Comparison of ENCODE assay signal across 17 cellular contexts in the genomic region with DNA sequence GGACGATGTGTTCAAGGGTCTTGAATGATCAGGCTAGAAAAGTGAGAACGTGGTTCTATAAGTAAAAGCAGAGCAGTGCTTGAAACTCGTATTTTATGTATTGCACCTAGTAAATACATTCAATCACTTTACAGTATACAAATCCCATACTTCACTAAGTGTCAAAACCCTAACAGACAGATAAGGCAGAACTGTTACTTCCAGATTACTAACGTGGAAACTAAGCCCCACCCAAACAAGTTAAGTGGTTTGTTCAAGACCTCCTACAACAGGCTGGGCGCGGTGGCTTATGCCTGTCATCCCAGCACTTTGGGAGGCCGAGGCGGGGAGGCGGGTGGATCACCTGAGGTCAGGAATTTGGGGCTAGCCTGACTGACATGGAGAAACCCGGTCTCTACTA. TPM values are rescaled to one million over a fixed set of nuclear protein-coding genes. Genes with fewer than 3 reads are reported as not detected.
A peak's percentile ranks its signal among the peaks of the same experiment; 100 is the strongest.
DNase-seq lines count a peak whose midpoint lies in the region; ATAC-seq, FAIRE-seq and TF ChIP-seq lines count a peak whose summit lies in the region.
"Had no signal": no experiment of that assay in that cellular context is flagged by ENCODE, and none has a peak within 500 bp of the region (broad histone marks: within the 10 kb centered on the region; RNA-seq: fewer than 3 reads in every experiment).

No MANE protein-coding gene starts in this region.

- H3K27ac Mint-ChIP-seq in activated CD8-positive, alpha-beta T cell treated with anti-CD3 and anti-CD28 coated beads for 36 hours: peak overlapping the region; percentile 100
- no peak overlapping the region for H3K27ac Mint-ChIP-seq in activated CD8-positive, alpha-beta T cell treated with anti-CD3 and anti-CD28 coated beads, Interleukin-2, amount 10 ng/mL, durations not matched to agents 7 days and 5 days
- H3K27ac Mint-ChIP-seq in astrocyte (ENCODE audit: unreplicated experiment): no peak overlapping the region
- H3K27ac Mint-ChIP-seq in neural crest cell (ENCODE audit: unreplicated experiment): no peak overlapping the region

- peak overlapping the region; percentile 100 for H3K4me3 Mint-ChIP-seq in activated CD8-positive, alpha-beta T cell treated with anti-CD3 and anti-CD28 coated beads for 36 hours
- H3K4me3 Mint-ChIP-seq in activated CD8-positive, alpha-beta T cell treated with anti-CD3 and anti-CD28 coated beads, Interleukin-2, amount 10 ng/mL, durations not matched to agents 7 days and 5 days: no peak overlapping the region
- peak overlapping the region; percentile 94 for H3K4me3 Mint-ChIP-seq in astrocyte (ENCODE audit: unreplicated experiment)
- peak overlapping the region; percentile 98 for H3K4me3 Mint-ChIP-seq in neural crest cell

- H3K9me3 ChIP-seq in OCI-LY3 (ENCODE audit: insufficient read depth, low read length) (no peaks in the 10 kb centered on the region), astrocyte (ENCODE audit: insufficient read depth, low read depth, low read length) (no peaks in the 10 kb centered on the region)
- H3K9me3 ChIP-seq: prostate gland had no signal

- H3K9ac ChIP-seq in OCI-LY3 (ENCODE audit: low read length): no peak overlapping the region
- no peak overlapping the region for H3K9ac ChIP-seq in astrocyte (ENCODE audit: low read length)

- no peak for DNase-seq in activated CD8-positive, alpha-beta T cell treated with anti-CD3 and anti-CD28 coated beads for 36 hours
- DNase-seq in activated CD8-positive, alpha-beta T cell treated with anti-CD3 and anti-CD28 coated beads, Interleukin-2, amount 10 ng/mL, durations not matched to agents 7 days and 5 days: no peak
- DNase-seq in astrocyte (ENCODE audit: low read depth): no peak
- no peak for DNase-seq in neural crest cell (ENCODE audit: low read depth, low spot score)
- no peak for DNase-seq in H7
- no peak for DNase-seq in NCI-H226
- no peak for DNase-seq in NOMO-1 treated with DMSO at 0.1 percent for 48 hours (lab: John Stamatoyannopoulos, UW; ENCODE audit: unreplicated experiment)
- DNase-seq: ACHN; activated CD4-positive, alpha-beta T cell treated with anti-CD3 and anti-CD28 coated beads, Interleukin-2, amount 50 U/mL, for 4 hours; adrenal gland; cortex of kidney; DMS153; mesenchymal stem cell; NCI-H2081; NK-92 treated with Interleukin-12 subunit alpha and Interleukin-12 subunit beta, amount 100 ng/mL, for 24 hours had no signal

- peaks cover 24% of the 10 kb centered on the region for H4K20me1 ChIP-seq in OCI-LY3 (ENCODE audit: insufficient read depth, low read length)
- H4K20me1 ChIP-seq in astrocyte (ENCODE audit: insufficient read depth, low read length): peaks cover 32% of the 10 kb centered on the region

- peaks cover 37% of the 10 kb centered on the region for H3K4me1 Mint-ChIP-seq in activated CD8-positive, alpha-beta T cell treated with anti-CD3 and anti-CD28 coated beads for 36 hours (ENCODE audit: low read depth)
- H3K4me1 Mint-ChIP-seq in activated CD8-positive, alpha-beta T cell treated with anti-CD3 and anti-CD28 coated beads, Interleukin-2, amount 10 ng/mL, durations not matched to agents 7 days and 5 days (ENCODE audit: low read depth): peaks cover 39% of the 10 kb centered on the region
- peaks cover 34% of the 10 kb centered on the region for H3K4me1 Mint-ChIP-seq in astrocyte (ENCODE audit: low read depth, unreplicated experiment)
- peaks cover 50% of the 10 kb centered on the region for H3K4me1 Mint-ChIP-seq in neural crest cell

- CTCF ChIA-PET in activated CD8-positive, alpha-beta T cell treated with anti-CD3 and anti-CD28 coated beads for 36 hours (lab: Charles Lee): interaction anchor here (1.1 to 1.7 kb wide), 2 partner anchors 8 to 15 kb away, joined by 3 read pairs; no protein-coding TSS in a partner anchor
- CTCF ChIA-PET in activated CD8-positive, alpha-beta T cell treated with anti-CD3 and anti-CD28 coated beads, Interleukin-2, amount 10 ng/mL, durations not matched to agents 7 days and 5 days (lab: Charles Lee): interaction anchor here (1.0 to 1.2 kb wide), 3 partner anchors 8 to 27 kb away, joined by 3 read pairs; no protein-coding TSS in a partner anchor

- H3K27me3 ChIP-seq in OCI-LY3 (ENCODE audit: low read depth, low read length): no peaks in the 10 kb centered on the region
- no peaks in the 10 kb centered on the region for H3K27me3 ChIP-seq in astrocyte (ENCODE audit: insufficient read depth, low read length)
- H3K27me3 ChIP-seq in H7 (ENCODE audit: control insufficient read depth, insufficient read depth, low read length): no peaks in the 10 kb centered on the region
- H3K27me3 ChIP-seq: adrenal gland had no signal

- H3K79me2 ChIP-seq in OCI-LY3 (ENCODE audit: low read length) (peaks cover 42% of the 10 kb centered on the region), astrocyte (ENCODE audit: insufficient read depth, low read length) (peaks cover 39% of the 10 kb centered on the region)

- no peaks in the 10 kb centered on the region for H3K27me3 Mint-ChIP-seq in activated CD8-positive, alpha-beta T cell treated with anti-CD3 and anti-CD28 coated beads for 36 hours
- H3K27me3 Mint-ChIP-seq in activated CD8-positive, alpha-beta T cell treated with anti-CD3 and anti-CD28 coated beads, Interleukin-2, amount 10 ng/mL, durations not matched to agents 7 days and 5 days (ENCODE audit: low read depth): no peaks in the 10 kb centered on the region
- H3K27me3 Mint-ChIP-seq in astrocyte (ENCODE audit: low read depth, unreplicated experiment) (no peaks in the 10 kb centered on the region), neural crest cell (ENCODE audit: low read depth) (no peaks in the 10 kb centered on the region)

- no peak for ATAC-seq in activated CD8-positive, alpha-beta T cell treated with anti-CD3 and anti-CD28 coated beads for 36 hours
- no peak for ATAC-seq in activated CD8-positive, alpha-beta T cell treated with anti-CD3 and anti-CD28 coated beads, Interleukin-2, amount 10 ng/mL, durations not matched to agents 7 days and 5 days

- intact Hi-C loops in activated CD8-positive, alpha-beta T cell treated with anti-CD3 and anti-CD28 coated beads for 36 hours (cut with micrococcal nuclease): loop anchor here (10.0 kb wide), 1 partner anchor 133 kb away; no protein-coding TSS in a partner anchor

- H3K36me3 ChIP-seq in OCI-LY3 (replicated peaks; ENCODE audit: low read depth, low read length): peaks cover 32% of the 10 kb centered on the region
- peaks cover 24% of the 10 kb centered on the region for H3K36me3 ChIP-seq in astrocyte (ENCODE audit: insufficient read depth, low read length)
- H3K36me3 ChIP-seq in H7 (replicated peaks; ENCODE audit: control insufficient read depth, insufficient read depth, low read length): peaks cover 29% of the 10 kb centered on the region

- H3K4me3 ChIP-seq in OCI-LY3 (ENCODE audit: low read length) (no peak overlapping the region), astrocyte (ENCODE audit: insufficient read depth, low read depth, low read length) (no peak overlapping the region), H7 (ENCODE audit: insufficient read depth, low read depth, low read length) (no peak overlapping the region)

- H3K4me2 ChIP-seq in OCI-LY3 (ENCODE audit: low read length): peak overlapping the region; percentile 92; the same call in 1 of the 2 replicates
- H3K4me2 ChIP-seq in astrocyte (ENCODE audit: low read length): no peak overlapping the region

- peaks cover 39% of the 10 kb centered on the region for H3K36me3 Mint-ChIP-seq in activated CD8-positive, alpha-beta T cell treated with anti-CD3 and anti-CD28 coated beads for 36 hours (ENCODE audit: low read depth)
- peaks cover 39% of the 10 kb centered on the region for H3K36me3 Mint-ChIP-seq in activated CD8-positive, alpha-beta T cell treated with anti-CD3 and anti-CD28 coated beads, Interleukin-2, amount 10 ng/mL, durations not matched to agents 7 days and 5 days (ENCODE audit: low read depth)
- peaks cover 21% of the 10 kb centered on the region for H3K36me3 Mint-ChIP-seq in astrocyte (ENCODE audit: low read depth, unreplicated experiment)
- peaks cover 24% of the 10 kb centered on the region for H3K36me3 Mint-ChIP-seq in neural crest cell (ENCODE audit: low read depth)

- POLR2A ChIA-PET in activated CD8-positive, alpha-beta T cell treated with anti-CD3 and anti-CD28 coated beads for 36 hours (lab: Charles Lee): interaction anchor here (0.6 to 13.1 kb wide), 8 partner anchors 7 to 140 kb away, joined by 3 to 328 read pairs (median 4); a partner anchor contains a TSS
- POLR2A ChIA-PET in activated CD8-positive, alpha-beta T cell treated with anti-CD3 and anti-CD28 coated beads, Interleukin-2, amount 10 ng/mL, durations not matched to agents 7 days and 5 days (lab: Charles Lee): interaction anchor here (1.7 kb wide), 1 partner anchor 123 kb away, joined by 5 read pairs; a partner anchor contains a TSS

- H3K9me3 Mint-ChIP-seq in activated CD8-positive, alpha-beta T cell treated with anti-CD3 and anti-CD28 coated beads for 36 hours: no peaks in the 10 kb centered on the region
- H3K9me3 Mint-ChIP-seq in activated CD8-positive, alpha-beta T cell treated with anti-CD3 and anti-CD28 coated beads, Interleukin-2, amount 10 ng/mL, durations not matched to agents 7 days and 5 days (ENCODE audit: insufficient read depth): no peaks in the 10 kb centered on the region
- H3K9me3 Mint-ChIP-seq in astrocyte (ENCODE audit: unreplicated experiment) (no peaks in the 10 kb centered on the region), neural crest cell (no peaks in the 10 kb centered on the region)

- no peak overlapping the region for H3K27ac ChIP-seq in OCI-LY3 (ENCODE audit: low read length)
- H3K27ac ChIP-seq in astrocyte (ENCODE audit: low read depth, low read length): no peak overlapping the region

- H2AFZ ChIP-seq in OCI-LY3 (ENCODE audit: low read depth, low read length): no peak overlapping the region
- no peak overlapping the region for H2AFZ ChIP-seq in astrocyte (ENCODE audit: low read depth, low read length)

- no peak for FAIRE-seq in astrocyte (lab: Jason Lieb, UNC)

- H3K4me1 ChIP-seq in OCI-LY3 (ENCODE audit: low read length) (peaks cover 28% of the 10 kb centered on the region), astrocyte (ENCODE audit: insufficient read depth, low read length) (peaks cover 34% of the 10 kb centered on the region)

- TF ChIP-seq CTCF in activated CD8-positive, alpha-beta T cell treated with anti-CD3 and anti-CD28 coated beads for 36 hours (IDR thresholded peaks at IDR 0.05): no peak
- no peak for TF ChIP-seq CTCF in OCI-LY3 (IDR thresholded peaks at IDR 0.05; ENCODE audit: low read depth, low read length)
- no peak for TF ChIP-seq CTCF in astrocyte (IDR thresholded peaks at IDR 0.05; ENCODE audit: insufficient read depth, low read depth, low read length)
- no peak for TF ChIP-seq CTCF in neural crest cell (conservative IDR thresholded peaks at IDR 0.05)

RNA-seq across cellular contexts. Expression of a gene that starts 9.2 kb away (rescaled TPM):
- total RNA-seq in activated CD8-positive, alpha-beta T cell treated with anti-CD3 and anti-CD28 coated beads for 36 hours: 100 to 1,000 TPM; 399 to 403 TPM
- 100 to 1,000 TPM; 435 to 453 TPM for total RNA-seq in activated CD8-positive, alpha-beta T cell treated with anti-CD3 and anti-CD28 coated beads, Interleukin-2, amount 10 ng/mL, durations not matched to agents 7 days and 5 days
- total RNA-seq in astrocyte: 0.11 and 0.19 TPM in 2 replicates
- total RNA-seq in neural crest cell: 0.49 and 0.64 TPM in 2 replicates
- not detected in 2 replicates for total RNA-seq in H7 (2014; rRNA removed; shearing (Covaris generic))

RNA-seq across cellular contexts. Expression of a gene that starts 12.0 kb away (rescaled TPM):
- 10 to 100 TPM; 72.3 to 77.5 TPM for total RNA-seq in activated CD8-positive, alpha-beta T cell treated with anti-CD3 and anti-CD28 coated beads for 36 hours
- total RNA-seq in activated CD8-positive, alpha-beta T cell treated with anti-CD3 and anti-CD28 coated beads, Interleukin-2, amount 10 ng/mL, durations not matched to agents 7 days and 5 days: 10 to 100 TPM; 99.6 to 99.9 TPM
- 57.6 and 62.0 TPM in 2 replicates for total RNA-seq in astrocyte
- total RNA-seq in neural crest cell: 35.7 and 39.0 TPM in 2 replicates
- total RNA-seq in H7 (2014; rRNA removed; shearing (Covaris generic)): 42.4 and 43.9 TPM in 2 replicates

Comparison
In these comparisons a context has a peak if more than half of its experiments do, and no peak if none do; other contexts are left out.
1. RNA of a gene that starts 9.2 kb away (total RNA-seq): 435 to 453 TPM in activated CD8-positive, alpha-beta T cell treated with anti-CD3 and anti-CD28 coated beads, Interleukin-2, amount 10 ng/mL, durations not matched to agents 7 days and 5 days and 399 to 403 TPM in activated CD8-positive, alpha-beta T cell treated with anti-CD3 and anti-CD28 coated beads for 36 hours; 0.49 to 0.64 TPM in neural crest cell, 0.11 to 0.19 TPM in astrocyte and not detected in H7; every median in the first group is over 100 times any median in the second.